ENCODE assay signal across 14 cellular contexts in the genomic region with DNA sequence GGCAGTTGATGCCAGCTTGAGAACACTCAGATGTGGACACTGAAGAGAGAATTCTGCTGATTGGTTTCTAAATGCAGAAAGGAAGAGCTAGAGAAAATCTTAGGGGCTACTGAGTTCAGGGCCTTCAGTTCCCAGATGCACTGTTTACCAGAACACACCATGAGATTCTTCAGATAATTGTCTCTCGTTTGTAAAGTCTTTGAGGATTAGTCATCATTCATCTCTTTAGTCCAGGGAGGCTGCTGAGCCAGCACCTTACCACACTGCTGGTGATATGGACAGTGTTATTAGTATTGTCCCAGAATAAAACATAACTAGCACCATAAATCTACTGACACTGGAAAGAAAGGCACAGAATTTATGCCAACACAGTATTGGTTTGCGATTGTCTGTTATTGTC.
DNase-seq lines count a peak whose midpoint lies in the region; ATAC-seq and TF ChIP-seq lines count a peak whose summit lies in the region.
"Had no signal": no experiment of that assay in that cellular context is flagged by ENCODE, and none has a peak within 500 bp of the region (broad histone marks: within the 10 kb centered on the region; RNA-seq: fewer than 3 reads in every experiment).

No MANE protein-coding gene starts in this region.

- H3K36me3 ChIP-seq in brain microvascular endothelial cell (replicated peaks) (no peaks in the 10 kb centered on the region), mesenchymal stem cell (ENCODE audit: control insufficient read depth in 1 of 2, insufficient read depth in 2 of 2, low read depth in 1 of 2, low read length in 2 of 2) (no peaks in the 10 kb centered on the region), A673 (ENCODE audit: insufficient read depth, low read length, poor library complexity, severe bottlenecking) (no peaks in the 10 kb centered on the region), left lung (no peaks in the 10 kb centered on the region)

- H3K4me3 ChIP-seq in brain microvascular endothelial cell (ENCODE audit: low read depth, low read length) (no peak overlapping the region), mesenchymal stem cell (ENCODE audit: insufficient read depth in 1 of 2, low read depth in 1 of 2, low read length in 2 of 2) (no peak overlapping the region), A673 (ENCODE audit: low read depth, low read length, poor library complexity, severe bottlenecking) (no peak overlapping the region), left lung (no peak overlapping the region)
- H3K4me3 ChIP-seq: K562 had no signal

- H3K4me2 ChIP-seq in mesenchymal stem cell (ENCODE audit: low read length, poor library complexity, severe bottlenecking): no peak overlapping the region

- no peak overlapping the region for H2BK120ac ChIP-seq in mesenchymal stem cell (ENCODE audit: low read depth, low read length)

- H3K79me1 ChIP-seq in mesenchymal stem cell (replicated peaks; ENCODE audit: low read length, poor library complexity, severe bottlenecking): no peaks in the 10 kb centered on the region

- H3K27me3 ChIP-seq in brain microvascular endothelial cell (replicated peaks) (no peaks in the 10 kb centered on the region), mesenchymal stem cell (ENCODE audit: control insufficient read depth in 1 of 2, insufficient read depth in 1 of 2, low read length in 2 of 2) (no peaks in the 10 kb centered on the region), A673 (replicated peaks; ENCODE audit: insufficient read depth, low read depth, low read length, poor library complexity) (no peaks in the 10 kb centered on the region), left lung (no peaks in the 10 kb centered on the region)

- no peak overlapping the region for H3K18ac ChIP-seq in mesenchymal stem cell (ENCODE audit: low read depth in 1 of 2, low read length in 2 of 2)

- WGBS in mesenchymal stem cell: 43% methylated on average over 2 of the region's 2 CpGs

- H3K4ac ChIP-seq in mesenchymal stem cell (ENCODE audit: low read depth in 1 of 2, low read length in 2 of 2): no peak overlapping the region

- H2AK5ac ChIP-seq in mesenchymal stem cell (ENCODE audit: low read length, severe bottlenecking): no peak overlapping the region

- DNase-seq in COR-L47 (lab: John Stamatoyannopoulos, UW): peak; percentile 80
- peak; percentile 12 for DNase-seq in NCI-H1105 (lab: John Stamatoyannopoulos, UW)
- peak; percentile 7 for DNase-seq in brain microvascular endothelial cell
- DNase-seq in mesenchymal stem cell: peak; percentile 13
- no peak for DNase-seq in cerebellum (ENCODE audit: low spot score)
- DNase-seq in A673 (ENCODE audit: low spot score): no peak
- DNase-seq in left lung: no peak
- DNase-seq: ACHN; CD4-positive, alpha-beta T cell; GOT3; NCI-H526 treated with DMSO at 0.1 percent for 48 hours; NK-92 treated with Interleukin-12 subunit alpha and Interleukin-12 subunit beta, amount 100 ng/mL, for 24 hours had no signal

- no peak overlapping the region for H2BK15ac ChIP-seq in mesenchymal stem cell (ENCODE audit: low read depth, poor library complexity, severe bottlenecking)

- H4K8ac ChIP-seq in mesenchymal stem cell (ENCODE audit: low read length): no peak overlapping the region

- no peak overlapping the region for H4K91ac ChIP-seq in mesenchymal stem cell (ENCODE audit: low read length)

- no peak for ATAC-seq in left lung
- ATAC-seq: K562, Right ventricle myocardium inferior had no signal

- intact Hi-C loops in A673 (cut with micrococcal nuclease; ENCODE audit: unreplicated experiment): no loop called here
- intact Hi-C loops in left lung (cut with DNase I): no loop called here

- no peak for TF ChIP-seq CTCF in brain microvascular endothelial cell (IDR thresholded peaks at IDR 0.05; ENCODE audit: low read depth, low read length, missing control alignments)
- TF ChIP-seq CTCF in A673 (conservative IDR thresholded peaks at IDR 0.05; ENCODE audit: low read depth, low read length): no peak
- no peak for TF ChIP-seq CTCF in left lung (IDR thresholded peaks at IDR 0.05)

- H2BK5ac ChIP-seq in mesenchymal stem cell (ENCODE audit: low read depth, low read length, poor library complexity, severe bottlenecking): no peak overlapping the region

- H3K27ac ChIP-seq in brain microvascular endothelial cell (no peak overlapping the region), mesenchymal stem cell (ENCODE audit: low read length, poor library complexity, severe bottlenecking) (no peak overlapping the region), A673 (ENCODE audit: low read depth, low read length, poor library complexity, severe bottlenecking) (no peak overlapping the region), left lung (no peak overlapping the region)

- CTCF ChIA-PET in A673 (lab: Charles Lee): no interaction called here

- no peak overlapping the region for H2AFZ ChIP-seq in mesenchymal stem cell (ENCODE audit: low read depth, low read length)

- no peak overlapping the region for H2BK12ac ChIP-seq in mesenchymal stem cell (ENCODE audit: low read length in 2 of 2)

- in situ Hi-C loops in brain microvascular endothelial cell (cut with HindIII; ENCODE audit: low pct_ligation_motif_present, low sequenced_read_pairs): no loop called here

- H3K9me3 ChIP-seq in mesenchymal stem cell (ENCODE audit: control insufficient read depth, low read length) (peaks cover 5% of the 10 kb centered on the region), A673 (ENCODE audit: low read depth, low read length, poor library complexity, severe bottlenecking) (peaks cover 6% of the 10 kb centered on the region), left lung (peaks cover 0 to 4% of the 10 kb centered on the region in 2 donors)

- H3K23ac ChIP-seq in mesenchymal stem cell (ENCODE audit: low read length in 2 of 2): no peak overlapping the region

- no TSS peak for BruUV-seq in A673 (replicated peaks; lab: Mats Ljungman, UMichigan)

- H3K4me1 ChIP-seq in mesenchymal stem cell (ENCODE audit: control insufficient read depth, insufficient read depth, low read depth, low read length): no peaks in the 10 kb centered on the region
- H3K4me1 ChIP-seq in A673 (ENCODE audit: insufficient read depth, low read length, poor library complexity, severe bottlenecking): no peaks in the 10 kb centered on the region
- H3K4me1 ChIP-seq in left lung: no peaks in the 10 kb centered on the region

- POLR2A ChIA-PET in A673 (lab: Charles Lee; ENCODE audit: low non-redundant PET): no interaction called here

- H3K9ac ChIP-seq in mesenchymal stem cell (ENCODE audit: low read length): no peak overlapping the region

- no peak overlapping the region for H3K14ac ChIP-seq in mesenchymal stem cell (ENCODE audit: low read length in 2 of 2)

Comparison
In these comparisons a context has a peak if more than half of its experiments do, and no peak if none do; other contexts are left out.
1. DNase-seq: peak in COR-L47 (single experiment), NCI-H1105 (single experiment), brain microvascular endothelial cell (single experiment) and mesenchymal stem cell (single experiment); none in cerebellum (single experiment), A673 (single experiment) and left lung (0 of 2).